8 cellular contexts compared by ENCODE assay signal in the genomic region with DNA sequence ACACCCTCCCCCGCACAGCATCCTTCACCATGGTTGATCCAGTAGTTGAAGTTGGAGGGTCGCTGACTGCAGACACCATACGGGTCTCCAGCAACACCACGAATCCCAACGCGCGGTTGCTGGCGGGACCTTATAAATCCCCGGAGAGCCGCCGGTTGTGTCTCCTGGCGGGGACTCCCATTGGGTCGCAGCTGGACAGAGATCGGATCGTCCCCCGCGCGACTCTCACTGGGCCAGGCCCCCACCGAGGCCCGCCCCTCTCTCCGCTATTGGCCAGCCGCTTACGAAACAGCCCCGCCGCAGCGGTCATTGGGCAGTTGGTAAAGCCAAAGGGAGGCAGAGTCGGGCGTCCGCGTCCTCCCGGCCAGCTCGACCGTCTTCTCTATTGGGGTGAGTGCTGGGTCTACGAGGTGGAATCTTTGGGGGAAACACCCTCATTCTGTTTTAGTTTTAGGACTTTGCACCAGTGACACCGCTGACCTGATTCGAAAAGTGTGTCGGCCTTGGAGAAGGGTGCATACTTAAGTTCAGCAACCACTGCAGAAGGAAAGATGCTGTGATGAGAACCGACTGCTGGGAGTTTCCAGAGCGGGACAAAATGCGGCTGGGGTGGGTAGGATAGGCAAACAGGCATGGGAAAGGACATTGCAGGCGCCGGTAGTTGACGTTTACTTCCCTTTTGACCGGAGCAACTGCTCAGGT. TPM values are rescaled to one million over a fixed set of nuclear protein-coding genes. Genes with fewer than 3 reads are reported as not detected.
DNase-seq lines count a peak whose midpoint lies in the region; ATAC-seq and TF ChIP-seq lines count a peak whose summit lies in the region.

No MANE protein-coding gene starts in this region.

- no peak for TF ChIP-seq CTCF in HFFc6 (IDR thresholded peaks at IDR 0.05)

- H3K36me3 Mint-ChIP-seq in HFFc6 (ENCODE audit: low read depth): no peaks in the 10 kb centered on the region

- no peaks in the 10 kb centered on the region for H3K9me3 Mint-ChIP-seq in HFFc6

- H3K27me3 ChIP-seq in iPS DF 6.9 (ENCODE audit: control insufficient read depth, insufficient read depth, low read length) (no peaks in the 10 kb centered on the region), rectal smooth muscle tissue (ENCODE audit: control insufficient read depth, insufficient read depth, low read length) (no peaks in the 10 kb centered on the region)

- in situ Hi-C loops in T47D (cut with HindIII; ENCODE audit: low pct_unique_long_range_greater_than_20kb, low sequenced_read_pairs): no loop called here

- no peak for ATAC-seq in HG03378 (IDR thresholded peaks at IDR 0.05; ENCODE audit: unreplicated experiment)

- H3K4me3 ChIP-seq in iPS DF 6.9 (ENCODE audit: low read length) (peak overlapping the region; percentile 86; the same call in 1 of the 2 replicates), rectal smooth muscle tissue (ENCODE audit: low read length) (peak overlapping the region; percentile 65)

- DNase-seq in GDM1 (lab: John Stamatoyannopoulos, UW) (peak; percentile 68), HFFc6 (peak; percentile 87), NCI-H1105 treated with DMSO at 0.1 percent for 48 hours (lab: John Stamatoyannopoulos, UW) (peak; percentile 94), SW 1271 (lab: John Stamatoyannopoulos, UW) (peak; percentile 67 to 74), T47D (ENCODE audit: low read depth in 1 of 2, low spot score in 1 of 2) (peak; percentile 91 to 98), iPS DF 6.9 (ENCODE audit: low read depth, low spot score) (peak; percentile 79)

- peaks cover 10% of the 10 kb centered on the region for H3K4me1 Mint-ChIP-seq in HFFc6 (ENCODE audit: low read depth)

- peak overlapping the region; percentile 93 for H3K4me3 Mint-ChIP-seq in HFFc6

- no peak overlapping the region for H3K9ac ChIP-seq in rectal smooth muscle tissue (ENCODE audit: low read length)

- H3K36me3 ChIP-seq in iPS DF 6.9 (ENCODE audit: control insufficient read depth, insufficient read depth, low read length) (peaks cover 16% of the 10 kb centered on the region), rectal smooth muscle tissue (ENCODE audit: control insufficient read depth, insufficient read depth, low read length) (no peaks in the 10 kb centered on the region)

- no CpG with 5 or more reads among the region's 44 CpGs for WGBS in iPS DF 6.9 (ENCODE audit: insufficient coverage, insufficient read length)

- peak overlapping the region; percentile 38; the same call in 1 of the 2 replicates for H3K27ac Mint-ChIP-seq in HFFc6

- H3K27me3 Mint-ChIP-seq in HFFc6 (ENCODE audit: insufficient read depth): peaks cover 2% of the 10 kb centered on the region

- H3K4me1 ChIP-seq in iPS DF 6.9 (ENCODE audit: control insufficient read depth, insufficient read depth, low read length): peaks cover 4% of the 10 kb centered on the region
- H3K4me1 ChIP-seq in rectal smooth muscle tissue (ENCODE audit: control insufficient read depth, insufficient read depth, low read length): peaks cover 6% of the 10 kb centered on the region

- H3K9me3 ChIP-seq in iPS DF 6.9 (ENCODE audit: control insufficient read depth, insufficient read depth, low read length): no peaks in the 10 kb centered on the region

- H3K27ac ChIP-seq in iPS DF 6.9 (ENCODE audit: low read length) (no peak overlapping the region), rectal smooth muscle tissue (ENCODE audit: low read depth, low read length) (no peak overlapping the region)

RNA-seq across cellular contexts. Expression of a gene that starts 27.4 kb away (rescaled TPM):
- 10 to 100 TPM in 4 of 6 experiments, 1 to 10 TPM in 2; 9.0 to 11.7 (median 10.9) TPM for total RNA-seq in HFFc6 (2021; fragmentation: NEBNext Ultra II Directional; extraction: Animal tissue kit (Norgen Biotek cat#: 25700))

RNA-seq across cellular contexts. Expression of a gene that starts 50.8 kb away (rescaled TPM):
- 1 to 10 TPM; 1.7 to 4.0 (median 1.8) TPM for total RNA-seq in HFFc6 (2021; fragmentation: NEBNext Ultra II Directional; extraction: Animal tissue kit (Norgen Biotek cat#: 25700))

RNA-seq across cellular contexts. Expression of a gene that starts 53.4 kb away (rescaled TPM):
- total RNA-seq in HFFc6 (2021; fragmentation: NEBNext Ultra II Directional; extraction: Animal tissue kit (Norgen Biotek cat#: 25700)): 10 to 100 TPM; 48.1 to 65.5 (median 53.5) TPM
